ENCODE assay signal across 1 cellular context in the genomic region with DNA sequence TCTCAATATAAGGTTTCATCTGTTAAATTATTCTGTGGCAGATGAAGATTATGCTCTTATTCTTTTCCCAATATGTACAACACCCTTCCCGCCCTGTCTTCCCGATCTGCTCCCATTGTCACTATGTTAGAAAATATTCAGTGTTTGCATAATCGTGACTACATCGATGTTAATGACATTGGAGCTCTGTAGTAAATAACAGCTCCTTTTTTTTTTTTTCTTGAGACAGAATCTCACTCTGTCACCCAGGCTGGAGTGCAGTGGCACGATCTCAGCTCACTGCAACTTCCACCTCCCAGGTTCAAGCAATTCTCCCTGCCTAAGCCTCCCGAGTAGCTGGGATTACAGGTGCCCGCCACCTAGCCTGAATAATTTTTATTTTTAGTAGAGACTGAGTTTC.
A peak's percentile ranks its signal among the peaks of the same experiment; 100 is the strongest.
TF ChIP-seq lines count a peak whose summit lies in the region.

No MANE protein-coding gene starts in this region.

TF ChIP-seq in GM12878, 131 proteins besides CTCF, POLR2A, EP300 and RAD21:
- 0 out of 2 replicates have a peak, but pooled peaks have one; percentile 19 for TF ChIP-seq RB1 (IDR thresholded peaks at IDR 0.05; ENCODE audit: borderline replicate concordance)
- TF ChIP-seq SMARCA5 (IDR thresholded peaks at IDR 0.05) = peak; percentile 27; the same call in 1 of the 2 replicates
